1 cellular context compared by ENCODE assay signal in genomic region chr12:132710422-132711168, GRCh38.
TF ChIP-seq lines count a peak whose summit lies in the region.

TSS of gene PGAM5 (plus strand) at chr12:132710842. CDS start at chr12:132710877, 35 bp downstream.

TF ChIP-seq in HepG2, 621 proteins besides CTCF, POLR2A, EP300 and RAD21 (continued from another document and continues in another):
- TF ChIP-seq ZNF432 (CRISPR knock-in tag; IDR thresholded peaks at IDR 0.05; ENCODE audit: borderline replicate concordance) (no peak), ZNF24 (IDR thresholded peaks at IDR 0.05) (no peak), NFYB (CRISPR knock-in tag; IDR thresholded peaks at IDR 0.05) (0 out of 2 replicates have a peak, but pooled peaks have one; percentile 36), DZIP1 (CRISPR knock-in tag; IDR thresholded peaks at IDR 0.05) (peak; percentile 94), ATF3 (CRISPR knock-in tag; IDR thresholded peaks at IDR 0.05) (peak; percentile 32; the same call in 1 of the 2 replicates), HNRNPL (IDR thresholded peaks at IDR 0.05; ENCODE audit: low read depth, low read length) (no peak), MIER2 (CRISPR knock-in tag; IDR thresholded peaks at IDR 0.05) (peak; percentile 47; the same call in 1 of the 2 replicates), ZNF235 (CRISPR knock-in tag; IDR thresholded peaks at IDR 0.05; ENCODE audit: borderline replicate concordance) (0 out of 2 replicates have a peak, but pooled peaks have one; percentile 22), THAP11 (CRISPR knock-in tag; IDR thresholded peaks at IDR 0.05) (peak; percentile 89), KDM4B (CRISPR knock-in tag; IDR thresholded peaks at IDR 0.05) (0 out of 2 replicates have a peak, but pooled peaks have one; percentile 62), PAF1 (CRISPR knock-in tag; IDR thresholded peaks at IDR 0.05) (no peak), RNF2 (conservative IDR thresholded peaks at IDR 0.05; ENCODE audit: low read depth) (peak; percentile 83), SATB2 (CRISPR knock-in tag; IDR thresholded peaks at IDR 0.05) (no peak), ZBTB44 (CRISPR knock-in tag; IDR thresholded peaks at IDR 0.05) (peak; percentile 83; the same call in 1 of the 2 replicates), FOXK1 (CRISPR knock-in tag; IDR thresholded peaks at IDR 0.05; ENCODE audit: borderline replicate concordance, low read depth) (peak; percentile 41; the same call in 1 of the 2 replicates), GRHL1 (CRISPR knock-in tag; conservative IDR thresholded peaks at IDR 0.05) (no peak), ZFP36L1 (CRISPR knock-in tag; IDR thresholded peaks at IDR 0.05) (peak; percentile 77; the same call in 1 of the 2 replicates), KLF15 (CRISPR knock-in tag; IDR thresholded peaks at IDR 0.05; ENCODE audit: borderline replicate concordance) (no peak), RNF219 (CRISPR knock-in tag; IDR thresholded peaks at IDR 0.05) (no peak), ELF1 (CRISPR knock-in tag; IDR thresholded peaks at IDR 0.05) (peak; percentile 69), ZEB1 (IDR thresholded peaks at IDR 0.05; ENCODE audit: insufficient replicate concordance, low read depth) (no peak), FOXK2 (IDR thresholded peaks at IDR 0.05) (no peak), ZNF180 (CRISPR knock-in tag; IDR thresholded peaks at IDR 0.05; ENCODE audit: borderline replicate concordance, low read depth) (no peak), ZNF552 (CRISPR knock-in tag; IDR thresholded peaks at IDR 0.05; ENCODE audit: borderline replicate concordance) (peak; percentile 90; the same call in 1 of the 2 replicates)
- TF ChIP-seq, protein P1, sequence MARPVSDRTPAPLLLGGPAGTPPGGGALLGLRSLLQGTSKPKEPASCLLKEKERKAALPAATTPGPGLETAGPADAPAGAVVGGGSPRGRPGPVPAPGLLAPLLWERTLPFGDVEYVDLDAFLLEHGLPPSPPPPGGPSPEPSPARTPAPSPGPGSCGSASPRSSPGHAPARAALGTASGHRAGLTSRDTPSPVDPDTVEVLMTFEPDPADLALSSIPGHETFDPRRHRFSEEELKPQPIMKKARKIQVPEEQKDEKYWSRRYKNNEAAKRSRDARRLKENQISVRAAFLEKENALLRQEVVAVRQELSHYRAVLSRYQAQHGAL (CRISPR knock-in tag; IDR thresholded peaks at IDR 0.05; ENCODE audit: not compliant biosample characterization), result peak; percentile 46
- TF ChIP-seq, protein P2, sequence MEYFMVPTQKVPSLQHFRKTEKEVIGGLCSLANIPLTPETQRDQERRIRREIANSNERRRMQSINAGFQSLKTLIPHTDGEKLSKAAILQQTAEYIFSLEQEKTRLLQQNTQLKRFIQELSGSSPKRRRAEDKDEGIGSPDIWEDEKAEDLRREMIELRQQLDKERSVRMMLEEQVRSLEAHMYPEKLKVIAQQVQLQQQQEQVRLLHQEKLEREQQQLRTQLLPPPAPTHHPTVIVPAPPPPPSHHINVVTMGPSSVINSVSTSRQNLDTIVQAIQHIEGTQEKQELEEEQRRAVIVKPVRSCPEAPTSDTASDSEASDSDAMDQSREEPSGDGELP (IDR thresholded peaks at IDR 0.05; ENCODE audit: borderline replicate concordance, low read depth), result peak; percentile 9; the same call in 1 of the 2 replicates
- TF ChIP-seq, protein P3, sequence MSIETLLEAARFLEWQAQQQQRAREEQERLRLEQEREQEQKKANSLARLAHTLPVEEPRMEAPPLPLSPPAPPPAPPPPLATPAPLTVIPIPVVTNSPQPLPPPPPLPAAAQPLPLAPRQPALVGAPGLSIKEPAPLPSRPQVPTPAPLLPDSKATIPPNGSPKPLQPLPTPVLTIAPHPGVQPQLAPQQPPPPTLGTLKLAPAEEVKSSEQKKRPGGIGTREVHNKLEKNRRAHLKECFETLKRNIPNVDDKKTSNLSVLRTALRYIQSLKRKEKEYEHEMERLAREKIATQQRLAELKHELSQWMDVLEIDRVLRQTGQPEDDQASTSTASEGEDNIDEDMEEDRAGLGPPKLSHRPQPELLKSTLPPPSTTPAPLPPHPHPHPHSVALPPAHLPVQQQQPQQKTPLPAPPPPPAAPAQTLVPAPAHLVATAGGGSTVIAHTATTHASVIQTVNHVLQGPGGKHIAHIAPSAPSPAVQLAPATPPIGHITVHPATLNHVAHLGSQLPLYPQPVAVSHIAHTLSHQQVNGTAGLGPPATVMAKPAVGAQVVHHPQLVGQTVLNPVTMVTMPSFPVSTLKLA (IDR thresholded peaks at IDR 0.05), result 0 out of 2 replicates have a peak, but pooled peaks have one; percentile 8
- TF ChIP-seq, protein P4, sequence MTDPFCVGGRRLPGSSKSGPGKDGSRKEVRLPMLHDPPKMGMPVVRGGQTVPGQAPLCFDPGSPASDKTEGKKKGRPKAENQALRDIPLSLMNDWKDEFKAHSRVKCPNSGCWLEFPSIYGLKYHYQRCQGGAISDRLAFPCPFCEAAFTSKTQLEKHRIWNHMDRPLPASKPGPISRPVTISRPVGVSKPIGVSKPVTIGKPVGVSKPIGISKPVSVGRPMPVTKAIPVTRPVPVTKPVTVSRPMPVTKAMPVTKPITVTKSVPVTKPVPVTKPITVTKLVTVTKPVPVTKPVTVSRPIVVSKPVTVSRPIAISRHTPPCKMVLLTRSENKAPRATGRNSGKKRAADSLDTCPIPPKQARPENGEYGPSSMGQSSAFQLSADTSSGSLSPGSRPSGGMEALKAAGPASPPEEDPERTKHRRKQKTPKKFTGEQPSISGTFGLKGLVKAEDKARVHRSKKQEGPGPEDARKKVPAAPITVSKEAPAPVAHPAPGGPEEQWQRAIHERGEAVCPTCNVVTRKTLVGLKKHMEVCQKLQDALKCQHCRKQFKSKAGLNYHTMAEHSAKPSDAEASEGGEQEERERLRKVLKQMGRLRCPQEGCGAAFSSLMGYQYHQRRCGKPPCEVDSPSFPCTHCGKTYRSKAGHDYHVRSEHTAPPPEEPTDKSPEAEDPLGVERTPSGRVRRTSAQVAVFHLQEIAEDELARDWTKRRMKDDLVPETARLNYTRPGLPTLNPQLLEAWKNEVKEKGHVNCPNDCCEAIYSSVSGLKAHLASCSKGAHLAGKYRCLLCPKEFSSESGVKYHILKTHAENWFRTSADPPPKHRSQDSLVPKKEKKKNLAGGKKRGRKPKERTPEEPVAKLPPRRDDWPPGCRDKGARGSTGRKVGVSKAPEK (CRISPR knock-in tag; IDR thresholded peaks at IDR 0.05; ENCODE audit: borderline replicate concordance), result no peak; the same call in 1 of the 2 replicates
- TF ChIP-seq, protein P5, sequence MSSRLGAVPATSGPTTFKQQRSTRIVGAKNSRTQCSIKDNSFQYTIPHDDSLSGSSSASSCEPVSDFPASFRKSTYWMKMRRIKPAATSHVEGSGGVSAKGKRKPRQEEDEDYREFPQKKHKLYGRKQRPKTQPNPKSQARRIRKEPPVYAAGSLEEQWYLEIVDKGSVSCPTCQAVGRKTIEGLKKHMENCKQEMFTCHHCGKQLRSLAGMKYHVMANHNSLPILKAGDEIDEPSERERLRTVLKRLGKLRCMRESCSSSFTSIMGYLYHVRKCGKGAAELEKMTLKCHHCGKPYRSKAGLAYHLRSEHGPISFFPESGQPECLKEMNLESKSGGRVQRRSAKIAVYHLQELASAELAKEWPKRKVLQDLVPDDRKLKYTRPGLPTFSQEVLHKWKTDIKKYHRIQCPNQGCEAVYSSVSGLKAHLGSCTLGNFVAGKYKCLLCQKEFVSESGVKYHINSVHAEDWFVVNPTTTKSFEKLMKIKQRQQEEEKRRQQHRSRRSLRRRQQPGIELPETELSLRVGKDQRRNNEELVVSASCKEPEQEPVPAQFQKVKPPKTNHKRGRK (CRISPR knock-in tag; IDR thresholded peaks at IDR 0.05), result no peak
- TF ChIP-seq, protein P6, sequence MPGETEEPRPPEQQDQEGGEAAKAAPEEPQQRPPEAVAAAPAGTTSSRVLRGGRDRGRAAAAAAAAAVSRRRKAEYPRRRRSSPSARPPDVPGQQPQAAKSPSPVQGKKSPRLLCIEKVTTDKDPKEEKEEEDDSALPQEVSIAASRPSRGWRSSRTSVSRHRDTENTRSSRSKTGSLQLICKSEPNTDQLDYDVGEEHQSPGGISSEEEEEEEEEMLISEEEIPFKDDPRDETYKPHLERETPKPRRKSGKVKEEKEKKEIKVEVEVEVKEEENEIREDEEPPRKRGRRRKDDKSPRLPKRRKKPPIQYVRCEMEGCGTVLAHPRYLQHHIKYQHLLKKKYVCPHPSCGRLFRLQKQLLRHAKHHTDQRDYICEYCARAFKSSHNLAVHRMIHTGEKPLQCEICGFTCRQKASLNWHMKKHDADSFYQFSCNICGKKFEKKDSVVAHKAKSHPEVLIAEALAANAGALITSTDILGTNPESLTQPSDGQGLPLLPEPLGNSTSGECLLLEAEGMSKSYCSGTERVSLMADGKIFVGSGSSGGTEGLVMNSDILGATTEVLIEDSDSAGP (CRISPR knock-in tag; IDR thresholded peaks at IDR 0.05; ENCODE audit: borderline replicate concordance), result peak; percentile 74; the same call in 1 of the 2 replicates
- TF ChIP-seq, protein P7, sequence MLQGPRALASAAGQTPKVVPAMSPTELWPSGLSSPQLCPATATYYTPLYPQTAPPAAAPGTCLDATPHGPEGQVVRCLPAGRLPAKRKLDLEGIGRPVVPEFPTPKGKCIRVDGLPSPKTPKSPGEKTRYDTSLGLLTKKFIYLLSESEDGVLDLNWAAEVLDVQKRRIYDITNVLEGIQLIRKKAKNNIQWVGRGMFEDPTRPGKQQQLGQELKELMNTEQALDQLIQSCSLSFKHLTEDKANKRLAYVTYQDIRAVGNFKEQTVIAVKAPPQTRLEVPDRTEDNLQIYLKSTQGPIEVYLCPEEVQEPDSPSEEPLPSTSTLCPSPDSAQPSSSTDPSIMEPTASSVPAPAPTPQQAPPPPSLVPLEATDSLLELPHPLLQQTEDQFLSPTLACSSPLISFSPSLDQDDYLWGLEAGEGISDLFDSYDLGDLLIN (CRISPR knock-in tag; IDR thresholded peaks at IDR 0.05; ENCODE audit: borderline replicate concordance), result no peak
- TF ChIP-seq, protein P8, sequence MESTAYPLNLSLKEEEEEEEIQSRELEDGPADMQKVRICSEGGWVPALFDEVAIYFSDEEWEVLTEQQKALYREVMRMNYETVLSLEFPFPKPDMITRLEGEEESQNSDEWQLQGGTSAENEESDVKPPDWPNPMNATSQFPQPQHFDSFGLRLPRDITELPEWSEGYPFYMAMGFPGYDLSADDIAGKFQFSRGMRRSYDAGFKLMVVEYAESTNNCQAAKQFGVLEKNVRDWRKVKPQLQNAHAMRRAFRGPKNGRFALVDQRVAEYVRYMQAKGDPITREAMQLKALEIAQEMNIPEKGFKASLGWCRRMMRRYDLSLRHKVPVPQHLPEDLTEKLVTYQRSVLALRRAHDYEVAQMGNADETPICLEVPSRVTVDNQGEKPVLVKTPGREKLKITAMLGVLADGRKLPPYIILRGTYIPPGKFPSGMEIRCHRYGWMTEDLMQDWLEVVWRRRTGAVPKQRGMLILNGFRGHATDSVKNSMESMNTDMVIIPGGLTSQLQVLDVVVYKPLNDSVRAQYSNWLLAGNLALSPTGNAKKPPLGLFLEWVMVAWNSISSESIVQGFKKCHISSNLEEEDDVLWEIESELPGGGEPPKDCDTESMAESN (CRISPR knock-in tag; conservative IDR thresholded peaks at IDR 0.05), result peak; percentile 74; the same call in 1 of the 2 replicates
